9 cellular contexts compared by ENCODE assay signal in the genomic region with DNA sequence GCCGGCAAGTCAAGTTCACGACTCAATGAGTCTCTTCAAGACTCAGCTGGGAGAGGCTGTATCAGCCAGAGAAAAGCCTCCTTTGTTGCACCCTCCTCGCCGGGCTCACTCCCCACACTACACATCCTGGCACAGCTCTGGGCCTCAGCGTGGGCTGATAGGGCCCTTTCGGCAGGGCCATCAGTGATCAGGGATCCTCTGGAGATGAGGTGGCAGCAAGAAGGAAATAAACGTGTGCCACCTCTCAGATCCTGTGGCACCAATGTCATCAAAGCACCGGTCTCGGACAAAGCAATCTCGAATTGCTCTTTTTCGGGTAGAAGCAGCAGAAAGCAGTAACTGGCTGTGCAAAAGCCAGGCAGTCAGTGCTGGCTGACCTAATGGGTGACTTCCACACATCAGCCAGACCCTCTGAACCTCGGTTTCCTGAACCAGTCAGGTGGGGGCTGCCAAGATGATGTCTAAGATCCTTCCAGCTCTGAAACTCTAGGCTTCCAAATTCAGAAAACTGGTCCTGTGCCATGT. TPM values are rescaled to one million over a fixed set of nuclear protein-coding genes. Genes with fewer than 3 reads are reported as not detected.
DNase-seq lines count a peak whose midpoint lies in the region; ATAC-seq and TF ChIP-seq lines count a peak whose summit lies in the region.
"Had no signal": no experiment of that assay in that cellular context is flagged by ENCODE, and none has a peak within 500 bp of the region (broad histone marks: within the 10 kb centered on the region; RNA-seq: fewer than 3 reads in every experiment).

No MANE protein-coding gene starts in this region.

- no peaks in the 10 kb centered on the region for H3K36me3 ChIP-seq in body of pancreas (replicated peaks in 1 of 2; ENCODE audit: insufficient read depth in 1 of 2, low read depth in 2 of 2)
- peaks cover 40% of the 10 kb centered on the region for H3K36me3 ChIP-seq in mesodermal cell (ENCODE audit: control insufficient read depth, insufficient read depth, low read length)
- peaks cover 0 to 24% (median 0%) of the 10 kb centered on the region in 3 donors for H3K36me3 ChIP-seq in tibial nerve

- TF ChIP-seq EP300 in tibial nerve (IDR thresholded peaks at IDR 0.05) = no peak

- H3K9me3 Mint-ChIP-seq in activated naive CD4-positive, alpha-beta T cell treated with anti-CD3 and anti-CD28 coated beads for 36 hours = no peaks in the 10 kb centered on the region

- H3K27me3 ChIP-seq in body of pancreas (no peaks in the 10 kb centered on the region), tibial nerve (no peaks in the 10 kb centered on the region)

- no peaks in the 10 kb centered on the region for H3K27me3 Mint-ChIP-seq in activated naive CD4-positive, alpha-beta T cell treated with anti-CD3 and anti-CD28 coated beads for 36 hours (ENCODE audit: low read depth)

- peak overlapping the region; percentile 93 for H3K4me3 Mint-ChIP-seq in activated naive CD4-positive, alpha-beta T cell treated with anti-CD3 and anti-CD28 coated beads for 36 hours

- peak; percentile 74 for DNase-seq in activated naive CD4-positive, alpha-beta T cell treated with anti-CD3 and anti-CD28 coated beads for 36 hours
- no peak for DNase-seq in activated naive CD4-positive, alpha-beta T cell treated with anti-CD3 and anti-CD28 coated beads, Interleukin-2, amount 50 U/mL, for 16 hours
- DNase-seq in body of pancreas (no peak), tibial nerve (ENCODE audit: low spot score in 2 of 2) (no peak), HuH-7.5 (ENCODE audit: low spot score) (no peak), GM13976 (ENCODE audit: low spot score) (no peak)
- DNase-seq: NCI-H1930 had no signal

- H3K9me3 ChIP-seq in body of pancreas = no peaks in the 10 kb centered on the region
- no peaks in the 10 kb centered on the region for H3K9me3 ChIP-seq in mesodermal cell (ENCODE audit: control insufficient read depth, low read length)
- no peaks in the 10 kb centered on the region for H3K9me3 ChIP-seq in tibial nerve

- H3K27ac Mint-ChIP-seq in activated naive CD4-positive, alpha-beta T cell treated with anti-CD3 and anti-CD28 coated beads for 36 hours = peak overlapping the region; percentile 82

- peaks cover 39% of the 10 kb centered on the region for H3K4me1 ChIP-seq in body of pancreas
- peaks cover 43% of the 10 kb centered on the region for H3K4me1 ChIP-seq in mesodermal cell (ENCODE audit: control insufficient read depth, insufficient read depth, low read length, poor library complexity, severe bottlenecking)
- H3K4me1 ChIP-seq in tibial nerve = peaks cover 3 to 86% (median 70%) of the 10 kb centered on the region in 4 donors

- peaks cover 69% of the 10 kb centered on the region for H3K4me1 Mint-ChIP-seq in activated naive CD4-positive, alpha-beta T cell treated with anti-CD3 and anti-CD28 coated beads for 36 hours (ENCODE audit: low read depth)

- peaks cover 50% of the 10 kb centered on the region for H3K36me3 Mint-ChIP-seq in activated naive CD4-positive, alpha-beta T cell treated with anti-CD3 and anti-CD28 coated beads for 36 hours (ENCODE audit: low read depth)

- CTCF ChIA-PET in activated naive CD4-positive, alpha-beta T cell treated with anti-CD3 and anti-CD28 coated beads for 36 hours (lab: Charles Lee) = interaction anchor here (1.2 to 30.8 kb wide), 3 partner anchors 14 to 22 kb away, joined by 3 to 992 read pairs (median 9); a partner anchor contains a TSS

- H3K4me3 ChIP-seq in body of pancreas = no peak overlapping the region
- H3K4me3 ChIP-seq in mesodermal cell (ENCODE audit: extremely low read depth, insufficient read depth, low read length, poor library complexity, severe bottlenecking) = peak overlapping the region; percentile 95
- H3K4me3 ChIP-seq in tibial nerve = peak overlapping the region; percentile 67 to 99 (median 80)

- H3K27ac ChIP-seq in body of pancreas (peak overlapping the region in 3 of 4 donors; percentile 74 to 91 (median 90)), mesodermal cell (ENCODE audit: low read depth, low read length, severe bottlenecking) (peak overlapping the region; percentile 16), tibial nerve (peak overlapping the region; percentile 38 to 98 (median 91))

- in situ Hi-C loops in GM13976 (cut with MboI; ENCODE audit: low sequenced_read_pairs, unreplicated experiment) = no loop called here

- ATAC-seq in body of pancreas (no peak), GM21528 (IDR thresholded peaks at IDR 0.05; ENCODE audit: low FRiP score, unreplicated experiment) (no peak)

- TF ChIP-seq CTCF in body of pancreas (IDR thresholded peaks at IDR 0.05) (no peak), tibial nerve (IDR thresholded peaks at IDR 0.05) (no peak), GM13976 (IDR thresholded peaks at IDR 0.05; ENCODE audit: borderline replicate concordance, control extremely low read depth, extremely low read depth, insufficient read depth, missing control alignments) (no peak)

- WGBS in body of pancreas, 2 donors = 58 to 59% methylated on average over 10 to 12 of the region's 12 CpGs
- 88 to 93% methylated on average over 8 to 12 of the region's 12 CpGs for WGBS in mesodermal cell (ENCODE audit: insufficient coverage in 2 of 2), 2 experiments
- 20 to 34% methylated on average over 12 of the region's 12 CpGs for WGBS in tibial nerve, 2 donors

- no peak for TF ChIP-seq POLR2A in body of pancreas (IDR thresholded peaks at IDR 0.05)
- TF ChIP-seq POLR2A in tibial nerve (IDR thresholded peaks at IDR 0.05) = no peak

- intact Hi-C loops in activated naive CD4-positive, alpha-beta T cell treated with anti-CD3 and anti-CD28 coated beads for 36 hours (cut with micrococcal nuclease) = loop anchor here (5.0 kb wide), 1 partner anchor 634 kb away; a partner anchor contains a TSS
- intact Hi-C loops in body of pancreas (cut with DNase I) = no loop called here

RNA-seq across cellular contexts. Expression of a gene that starts 2.1 kb away (rescaled TPM):
- 100 to 1,000 TPM; 124 to 132 TPM for total RNA-seq in activated naive CD4-positive, alpha-beta T cell treated with anti-CD3 and anti-CD28 coated beads for 36 hours
- 10 to 100 TPM; 18.7 to 45.2 TPM for total RNA-seq in body of pancreas
- polyA plus RNA-seq in mesodermal cell (2013, experiment 1 of 2) = 41.5 TPM
- 36.3 TPM for polyA plus RNA-seq in mesodermal cell (2013, experiment 2 of 2)
- total RNA-seq in tibial nerve = 10 to 100 TPM; 35.2 to 93.9 (median 42.6) TPM

RNA-seq across cellular contexts. Expression of a gene that starts 31.8 kb away (rescaled TPM):
- total RNA-seq in activated naive CD4-positive, alpha-beta T cell treated with anti-CD3 and anti-CD28 coated beads for 36 hours = under 1 TPM; 0.32 to 0.41 TPM
- 10 to 100 TPM; 13.5 to 18.9 TPM for total RNA-seq in body of pancreas
- 4.0 TPM for polyA plus RNA-seq in mesodermal cell (2013, experiment 1 of 2)
- polyA plus RNA-seq in mesodermal cell (2013, experiment 2 of 2) = 3.1 TPM
- total RNA-seq in tibial nerve = under 1 TPM in 3 of 4 donors, not detected in 1; under 0.01 to 0.30 (median 0.21) TPM

RNA-seq across cellular contexts. Expression of a gene that starts 40.7 kb away (rescaled TPM):
- total RNA-seq in activated naive CD4-positive, alpha-beta T cell treated with anti-CD3 and anti-CD28 coated beads for 36 hours = 10 to 100 TPM; 15.1 to 16.3 TPM
- total RNA-seq in body of pancreas = 10 to 100 TPM; 16.3 to 34.3 TPM
- 13.8 TPM for polyA plus RNA-seq in mesodermal cell (2013, experiment 1 of 2)
- polyA plus RNA-seq in mesodermal cell (2013, experiment 2 of 2) = 11.5 TPM
- total RNA-seq in tibial nerve = 10 to 100 TPM; 33.0 to 93.6 (median 45.8) TPM

RNA-seq across cellular contexts. Expression of a gene that starts 48.2 kb away (rescaled TPM):
- 1 to 10 TPM; 3.3 to 4.6 TPM for total RNA-seq in activated naive CD4-positive, alpha-beta T cell treated with anti-CD3 and anti-CD28 coated beads for 36 hours
- 10 to 100 TPM; 12.7 to 35.6 TPM for total RNA-seq in body of pancreas
- polyA plus RNA-seq in mesodermal cell (2013, experiment 1 of 2) = 17.9 TPM
- 15.3 TPM for polyA plus RNA-seq in mesodermal cell (2013, experiment 2 of 2)
- total RNA-seq in tibial nerve = 10 to 100 TPM; 10.7 to 21.4 (median 20.2) TPM

RNA-seq across cellular contexts. Expression of a gene that starts 59.4 kb away (rescaled TPM):
- not detected for total RNA-seq in activated naive CD4-positive, alpha-beta T cell treated with anti-CD3 and anti-CD28 coated beads for 36 hours
- total RNA-seq in body of pancreas (10 to 100 TPM in 1 of 2 donors, 1 to 10 TPM in 1; 7.3 to 18.5 TPM), tibial nerve (not detected)
- polyA plus RNA-seq in mesodermal cell (2013, experiment 1 of 2) = not detected
- not detected for polyA plus RNA-seq in mesodermal cell (2013, experiment 2 of 2)

Comparison
In these comparisons a context has a peak if more than half of its experiments do, and no peak if none do; other contexts are left out.
1. H3K27ac ChIP-seq: peak in every context shown above with its lines; median percentile 91 in tibial nerve; 90 in body of pancreas; 16 in mesodermal cell.
2. H3K4me3 ChIP-seq: peak in mesodermal cell (single experiment) and tibial nerve (4 of 4); none in body of pancreas (0 of 2).
3. RNA of a gene that starts 31.8 kb away (total RNA-seq): 13.5 to 18.9 TPM in body of pancreas; 0.32 to 0.41 TPM in activated naive CD4-positive, alpha-beta T cell treated with anti-CD3 and anti-CD28 coated beads for 36 hours and under 0.01 to 0.30 TPM in tibial nerve; every median in the first group is over 10 times any median in the second.